In the genomic region with DNA sequence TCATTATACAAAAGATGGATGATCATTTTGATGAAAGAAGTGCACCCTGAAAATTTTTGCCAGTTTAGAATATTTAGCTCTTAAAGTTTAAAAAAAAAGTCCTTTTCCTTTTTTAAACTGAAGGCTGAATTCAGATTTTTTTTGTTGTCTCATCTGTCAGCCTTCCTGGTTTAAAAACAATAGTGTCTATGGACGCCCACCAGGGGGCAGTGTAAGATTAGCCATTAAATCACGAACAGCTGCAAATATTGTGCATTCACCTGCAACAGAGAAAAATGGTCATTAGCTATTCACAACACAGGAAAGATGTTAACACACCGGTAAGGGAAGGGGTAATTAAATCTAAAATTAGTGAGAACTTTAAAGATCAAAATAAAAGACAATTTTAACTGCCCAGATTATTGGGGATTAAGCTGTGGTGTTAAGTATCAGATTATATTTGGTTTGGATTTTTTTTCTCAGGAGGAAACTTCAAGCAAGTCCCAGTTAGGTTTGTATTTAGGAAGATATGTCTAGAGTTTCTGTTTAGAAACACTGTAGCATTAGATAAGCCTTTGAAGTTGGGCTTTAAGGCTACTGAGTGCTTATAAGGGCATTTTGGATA, we compare ENCODE assay signal across 8 cellular contexts. TPM values are rescaled to one million over a fixed set of nuclear protein-coding genes. Genes with fewer than 3 reads are reported as not detected.
DNase-seq lines count a peak whose midpoint lies in the region; ATAC-seq, FAIRE-seq and TF ChIP-seq lines count a peak whose summit lies in the region.

No MANE protein-coding gene starts in this region.

- no peak overlapping the region for H3K4ac ChIP-seq in mesendoderm (ENCODE audit: low read depth, low read length)

- H4K5ac ChIP-seq in mesendoderm (ENCODE audit: low read length), result no peak overlapping the region

- no peaks in the 10 kb centered on the region for H4K20me1 ChIP-seq in GM23338 (replicated peaks; ENCODE audit: insufficient read depth)

- H3K4me1 ChIP-seq in GM23338 (ENCODE audit: insufficient read depth) (no peaks in the 10 kb centered on the region), mesendoderm (ENCODE audit: control insufficient read depth, low read depth, low read length) (no peaks in the 10 kb centered on the region)

- FAIRE-seq in A204.1 (lab: Jason Lieb, UNC), result peak; percentile 95

- no CpG with 5 or more reads among the region's 3 CpGs for WGBS in mesendoderm (ENCODE audit: extremely low coverage, insufficient coverage, low lambda C conversion rate)

- no peak overlapping the region for H3K4me3 ChIP-seq in GM23338
- no peak overlapping the region for H3K4me3 ChIP-seq in dorsolateral prefrontal cortex
- H3K4me3 ChIP-seq in mesendoderm (ENCODE audit: low read length), result no peak overlapping the region

- TF ChIP-seq CTCF in GM23338 (conservative IDR thresholded peaks at IDR 0.05; ENCODE audit: low read depth in 2 of 2) (peak; percentile 62 to 67), dorsolateral prefrontal cortex (IDR thresholded peaks at IDR 0.05 in 54 of 56, conservative IDR thresholded peaks at IDR 0.05 in 2 of 56; ENCODE audit: low read depth in 1 of 56, partially characterized antibody in 56 of 56) (peak; percentile 60 to 100 (median 90))

- no peak overlapping the region for H3K9ac ChIP-seq in mesendoderm (ENCODE audit: low read length)

- H4K8ac ChIP-seq in mesendoderm (ENCODE audit: low read depth, low read length), result no peak overlapping the region

- H2AFZ ChIP-seq in GM23338, result no peak overlapping the region

- no peaks in the 10 kb centered on the region for H3K9me2 ChIP-seq in GM23338 (ENCODE audit: insufficient read depth)

- no peak overlapping the region for H3K27ac Mint-ChIP-seq in GM23338

- no peak overlapping the region for H3K23ac ChIP-seq in mesendoderm (ENCODE audit: low read length)

- H3K36me3 Mint-ChIP-seq in GM23338 (ENCODE audit: low read depth), result peaks cover 28% of the 10 kb centered on the region

- H2BK15ac ChIP-seq in mesendoderm (replicated peaks; ENCODE audit: low read depth), result no peak overlapping the region

- H3K27ac ChIP-seq in GM23338 (ENCODE audit: low read depth), result no peak overlapping the region
- H3K27ac ChIP-seq in dorsolateral prefrontal cortex, result peak overlapping the region in 3 of 59 donors; percentile 7 to 27 (median 19)
- no peak overlapping the region for H3K27ac ChIP-seq in mesendoderm (ENCODE audit: low read depth, low read length)

- peaks cover 5% of the 10 kb centered on the region for H3K27me3 Mint-ChIP-seq in GM23338 (ENCODE audit: insufficient read depth, low read depth, poor library complexity)

- H3K9me3 Mint-ChIP-seq in GM23338, result no peaks in the 10 kb centered on the region; the same call in 2 of the 3 replicates

- intact Hi-C loops in dorsolateral prefrontal cortex (cut with DNase I), result loop anchor here (2.0 to 10.0 kb wide), 4 partner anchors 143 to 603 kb away; no protein-coding TSS in a partner anchor

- peak; percentile 63 for DNase-seq in GM23338 (ENCODE audit: low spot score)
- DNase-seq in NCI-H524 treated with DMSO at 0.1 percent for 48 hours (lab: John Stamatoyannopoulos, UW), result peak; percentile 24
- DNase-seq in activated CD4-positive, alpha-beta T cell treated with anti-CD3 and anti-CD28 coated beads, Interleukin-2, amount 50 U/mL, for 24 hours (ENCODE audit: low read depth in 1 of 2, low spot score in 1 of 2), result peak; percentile 24 to 46
- peak in 9 of 10 donors; percentile 38 to 85 (median 69) for DNase-seq in dorsolateral prefrontal cortex
- peak; percentile 41 for DNase-seq in mesendoderm
- DNase-seq in stimulated activated CD8-positive, alpha-beta memory T cell treated with anti-CD3 and anti-CD28 coated beads, Interleukin-4, amount 100 ng/mL, for 4 hours (ENCODE audit: low read depth in 2 of 2, low spot score in 1 of 2), result peak; percentile 40 to 57
- DNase-seq in COLO829 (ENCODE audit: low spot score), result no peak

- H3K27me3 ChIP-seq in GM23338 (ENCODE audit: insufficient read depth) (no peaks in the 10 kb centered on the region), dorsolateral prefrontal cortex (peaks cover 0 to 44% (median 4%) of the 10 kb centered on the region in 45 donors), mesendoderm (ENCODE audit: insufficient read depth, low read length, poor library complexity) (no peaks in the 10 kb centered on the region)

- no peak overlapping the region for H3K56ac ChIP-seq in mesendoderm (ENCODE audit: low read length)

- no peaks in the 10 kb centered on the region; the same call in 2 of the 3 replicates for H3K4me1 Mint-ChIP-seq in GM23338

- H2BK5ac ChIP-seq in mesendoderm (ENCODE audit: low read length), result no peak overlapping the region

- ATAC-seq in GM23338, result no peak

- H3K36me3 ChIP-seq in GM23338 (ENCODE audit: insufficient read depth) (peaks cover 5% of the 10 kb centered on the region; the same call in 1 of the 2 replicates), mesendoderm (ENCODE audit: control insufficient read depth, insufficient read depth, low read length) (no peaks in the 10 kb centered on the region)

- no peak overlapping the region for H2AK5ac ChIP-seq in mesendoderm (ENCODE audit: low read length)

- H3F3A ChIP-seq in GM23338 (replicated peaks; ENCODE audit: low read depth), result 0 out of 2 replicates have a peak, but pooled peaks cover 10% of the 10 kb centered on the region

- H3K4me2 ChIP-seq in GM23338, result no peak overlapping the region
- no peak overlapping the region for H3K4me2 ChIP-seq in mesendoderm (ENCODE audit: low read length)

- no peaks in the 10 kb centered on the region for H3K79me2 ChIP-seq in GM23338 (replicated peaks; ENCODE audit: insufficient read depth)
- no peaks in the 10 kb centered on the region for H3K79me2 ChIP-seq in mesendoderm (ENCODE audit: control insufficient read depth, insufficient read depth, low read length)

- H3K4me3 Mint-ChIP-seq in GM23338, result no peak overlapping the region

- H3K79me1 ChIP-seq in mesendoderm (ENCODE audit: low read length), result no peaks in the 10 kb centered on the region

- no peak overlapping the region for H3K18ac ChIP-seq in mesendoderm (ENCODE audit: low read length)

- H2BK120ac ChIP-seq in mesendoderm (ENCODE audit: low read depth, low read length), result no peak overlapping the region

RNA-seq across cellular contexts. Expression of a gene that starts 4.4 kb away (rescaled TPM):
- 8.8 and 15.3 TPM in 2 replicates for total RNA-seq in GM23338 (2014; rRNA removed; shearing (Covaris generic))
- 5.2 and 6.5 TPM in 2 replicates for polyA plus RNA-seq in GM23338 (2016; fragmentation: Nextera tagmentation; extraction: Ambion mirVana)
- 10 to 100 TPM in 18 of 120 experiments, 1 to 10 TPM in 102; 5.0 to 12.5 (median 8.3) TPM for total RNA-seq in dorsolateral prefrontal cortex
- polyA plus RNA-seq in mesendoderm (2013, experiment 1 of 2), result 4.3 TPM
- 4.5 TPM for polyA plus RNA-seq in mesendoderm (2013, experiment 2 of 2)

RNA-seq across cellular contexts. Expression of a gene that starts 28.5 kb away (rescaled TPM):
- not detected in 2 replicates for total RNA-seq in GM23338 (2014; rRNA removed; shearing (Covaris generic))
- not detected in 2 replicates for polyA plus RNA-seq in GM23338 (2016; fragmentation: Nextera tagmentation; extraction: Ambion mirVana)
- not detected for total RNA-seq in dorsolateral prefrontal cortex
- polyA plus RNA-seq in mesendoderm (2013, experiment 1 of 2), result not detected
- polyA plus RNA-seq in mesendoderm (2013, experiment 2 of 2), result not detected
